1 cellular context compared by ENCODE assay signal in the genomic region with DNA sequence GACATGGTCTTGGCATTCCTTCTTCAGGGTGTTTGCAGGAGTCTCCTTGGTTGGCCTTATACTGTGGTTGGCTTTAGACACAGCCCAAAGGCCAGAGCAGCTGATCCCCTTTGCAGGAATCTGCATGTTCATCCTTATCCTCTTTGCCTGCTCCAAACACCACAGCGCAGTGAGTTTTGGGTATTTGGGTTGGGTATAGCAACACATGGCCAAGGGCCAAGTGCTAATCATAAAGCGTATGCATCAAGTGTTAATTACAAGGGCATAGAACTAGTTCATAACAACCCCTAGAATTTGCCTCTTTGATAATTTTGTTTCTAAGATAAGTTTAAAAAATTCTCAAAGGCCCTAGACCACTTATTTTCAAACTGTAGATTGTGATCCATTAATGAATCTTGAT.
TF ChIP-seq lines count a peak whose summit lies in the region.

No MANE protein-coding gene starts in this region.

TF ChIP-seq in HepG2, 621 proteins besides CTCF, POLR2A, EP300 and RAD21:
- TF ChIP-seq KDM2A (CRISPR knock-in tag; IDR thresholded peaks at IDR 0.05; ENCODE audit: borderline replicate concordance, low read depth) (no peak), TBX2 (CRISPR knock-in tag; IDR thresholded peaks at IDR 0.05; ENCODE audit: borderline replicate concordance) (no peak), KLF11 (CRISPR knock-in tag; IDR thresholded peaks at IDR 0.05) (no peak), GTF2F1 (IDR thresholded peaks at IDR 0.05; ENCODE audit: low read length) (no peak), ZFP1 (CRISPR knock-in tag; IDR thresholded peaks at IDR 0.05) (peak; percentile 91; the same call in 1 of the 2 replicates)
TF ChIP-seq in HepG2: peak in this region for 1.
